9 cellular contexts compared by ENCODE assay signal in genomic region chr20:53070714-53071392, GRCh38.
DNase-seq lines count a peak whose midpoint lies in the region; ATAC-seq, FAIRE-seq and TF ChIP-seq lines count a peak whose summit lies in the region.
"Had no signal": no experiment of that assay in that cellular context is flagged by ENCODE, and none has a peak within 500 bp of the region (broad histone marks: within the 10 kb centered on the region; RNA-seq: fewer than 3 reads in every experiment).

No MANE protein-coding gene starts in this region.

- H3K9me3 ChIP-seq in GM23248 (ENCODE audit: low read depth) (no peaks in the 10 kb centered on the region), skeletal muscle tissue (ENCODE audit: control insufficient read depth in 3 of 3, low read length in 3 of 3) (peaks cover 0 to 5% (median 0%) of the 10 kb centered on the region in 3 donors), upper lobe of right lung (no peaks in the 10 kb centered on the region)

- peak overlapping the region; percentile 76 for H3K27ac Mint-ChIP-seq in T-helper 1 cell treated with Interleukin-12 subunit alpha and Interleukin-12 subunit beta and Interleukin-4 antibody, amounts not matched to agents 30 μg/mL and 1 μg/mL, for 36 hours

- no peak for FAIRE-seq in HTR-8/SVneo (lab: Jason Lieb, UNC)
- FAIRE-seq: islet of Langerhans had no signal

- H4K20me1 ChIP-seq in GM23248 (ENCODE audit: insufficient read depth), result no peaks in the 10 kb centered on the region

- no peak overlapping the region for H3K9ac ChIP-seq in GM23248
- H3K9ac ChIP-seq in skeletal muscle tissue (ENCODE audit: low read depth in 1 of 3, low read length in 3 of 3), result no peak overlapping the region

- H3K36me3 Mint-ChIP-seq in T-helper 1 cell treated with Interleukin-12 subunit alpha and Interleukin-12 subunit beta and Interleukin-4 antibody, amounts not matched to agents 30 μg/mL and 1 μg/mL, for 36 hours (ENCODE audit: low read depth), result peaks cover 16% of the 10 kb centered on the region

- H3K27me3 Mint-ChIP-seq in T-helper 1 cell treated with Interleukin-12 subunit alpha and Interleukin-12 subunit beta and Interleukin-4 antibody, amounts not matched to agents 30 μg/mL and 1 μg/mL, for 36 hours (ENCODE audit: low read depth), result no peaks in the 10 kb centered on the region

- TF ChIP-seq CTCF in upper lobe of right lung (IDR thresholded peaks at IDR 0.05), result no peak

- H3K4me3 Mint-ChIP-seq in T-helper 1 cell treated with Interleukin-12 subunit alpha and Interleukin-12 subunit beta and Interleukin-4 antibody, amounts not matched to agents 30 μg/mL and 1 μg/mL, for 36 hours, result peak overlapping the region; percentile 29

- in situ Hi-C loops in GM23248 (cut with MboI), result no loop called here

- WGBS in GM23248 (ENCODE audit: low coverage in 1 of 2, low lambda C conversion rate in 2 of 2, missing lambda C conversion rate in 2 of 2), 2 experiments, result 74 to 76% methylated on average over 8 of the region's 8 CpGs

- H3K4me1 Mint-ChIP-seq in T-helper 1 cell treated with Interleukin-12 subunit alpha and Interleukin-12 subunit beta and Interleukin-4 antibody, amounts not matched to agents 30 μg/mL and 1 μg/mL, for 36 hours (ENCODE audit: low read depth), result peaks cover 38% of the 10 kb centered on the region

- no peaks in the 10 kb centered on the region for H3K36me3 ChIP-seq in GM23248 (ENCODE audit: low read depth)
- H3K36me3 ChIP-seq in skeletal muscle tissue (ENCODE audit: control insufficient read depth in 3 of 3, insufficient read depth in 3 of 3, low read length in 3 of 3), result no peaks in the 10 kb centered on the region
- H3K36me3 ChIP-seq in upper lobe of right lung, result no peaks in the 10 kb centered on the region

- ATAC-seq in esophagus mucosa (peak; percentile 60), upper lobe of right lung (no peak)

- no peak overlapping the region for H3K4me3 ChIP-seq in GM23248
- H3K4me3 ChIP-seq in skeletal muscle tissue (ENCODE audit: low read length in 3 of 3), result no peak overlapping the region
- H3K4me3 ChIP-seq in upper lobe of right lung, result no peak overlapping the region

- no peak overlapping the region for H3K4me2 ChIP-seq in GM23248 (ENCODE audit: unreplicated experiment)

- peaks cover 29% of the 10 kb centered on the region for H3F3A ChIP-seq in GM23248 (ENCODE audit: insufficient read depth)

- intact Hi-C loops in upper lobe of right lung (cut with DNase I), result no loop called here

- no peaks in the 10 kb centered on the region for H3K79me2 ChIP-seq in GM23248 (ENCODE audit: insufficient read depth)

- H3K27me3 ChIP-seq in GM23248 (replicated peaks; ENCODE audit: insufficient read depth) (no peaks in the 10 kb centered on the region), skeletal muscle tissue (ENCODE audit: control insufficient read depth in 3 of 3, insufficient read depth in 3 of 3, low read length in 3 of 3) (no peaks in the 10 kb centered on the region), upper lobe of right lung (no peaks in the 10 kb centered on the region)

- H3K4me1 ChIP-seq in GM23248 (ENCODE audit: insufficient read depth) (peaks cover 36% of the 10 kb centered on the region), skeletal muscle tissue (ENCODE audit: control insufficient read depth in 3 of 3, insufficient read depth in 3 of 3, low read length in 3 of 3) (peaks cover 0 to 3% (median 2%) of the 10 kb centered on the region in 3 donors), upper lobe of right lung (peaks cover 3% of the 10 kb centered on the region)

- H3K9me3 Mint-ChIP-seq in T-helper 1 cell treated with Interleukin-12 subunit alpha and Interleukin-12 subunit beta and Interleukin-4 antibody, amounts not matched to agents 30 μg/mL and 1 μg/mL, for 36 hours, result peaks cover 6% of the 10 kb centered on the region

- H2AFZ ChIP-seq in GM23248, result no peak overlapping the region

- no peaks in the 10 kb centered on the region for H3K9me2 ChIP-seq in GM23248 (ENCODE audit: insufficient read depth)

- peak overlapping the region; percentile 23 for H3K27ac ChIP-seq in GM23248
- peak overlapping the region; percentile 51 for H3K27ac ChIP-seq in skeletal muscle tissue (ENCODE audit: low read depth, low read length)
- H3K27ac ChIP-seq in upper lobe of right lung, result no peak overlapping the region

- DNase-seq in GM23248, result peak; percentile 57
- no peak for DNase-seq in HUDEP-2 (lab: John Stamatoyannopoulos, UW; ENCODE audit: unreplicated experiment in 76 of 76)
- no peak for DNase-seq in HTR-8/SVneo (ENCODE audit: insufficient read length, low spot score)
- no peak for DNase-seq in upper lobe of right lung
- DNase-seq: DND-41 had no signal
